ENCODE assay signal across 14 cellular contexts in genomic region chr5:16812911-16813310, GRCh38.
DNase-seq lines count a peak whose midpoint lies in the region; ATAC-seq and TF ChIP-seq lines count a peak whose summit lies in the region.
"Had no signal": no experiment of that assay in that cellular context is flagged by ENCODE, and none has a peak within 500 bp of the region (broad histone marks: within the 10 kb centered on the region; RNA-seq: fewer than 3 reads in every experiment).

No MANE protein-coding gene starts in this region.

- TF ChIP-seq CTCF in IMR-90 (conservative IDR thresholded peaks at IDR 0.05; ENCODE audit: low read depth, low read length) = 0 out of 2 replicates have a peak, but pooled peaks have one; percentile 7
- peak in 4 of 7 experiments; percentile 33 to 49 (median 40) for TF ChIP-seq CTCF in body of pancreas (IDR thresholded peaks at IDR 0.05)
- TF ChIP-seq CTCF in mucosa of descending colon (IDR thresholded peaks at IDR 0.05) = no peak

- TF ChIP-seq POLR2A in IMR-90 (IDR thresholded peaks at IDR 0.05; ENCODE audit: low read depth, low read length) = no peak
- TF ChIP-seq POLR2A in body of pancreas (IDR thresholded peaks at IDR 0.05) = no peak

- peaks cover 41% of the 10 kb centered on the region for H3K9me1 ChIP-seq in IMR-90 (ENCODE audit: insufficient read depth, low read length)

- H3K36me3 ChIP-seq in IMR-90 (ENCODE audit: control insufficient read depth, insufficient read depth, low read length) (peaks cover 15% of the 10 kb centered on the region), body of pancreas (replicated peaks in 1 of 2; ENCODE audit: insufficient read depth in 1 of 2, low read depth in 2 of 2) (no peaks in the 10 kb centered on the region), mucosa of descending colon (ENCODE audit: low read depth) (no peaks in the 10 kb centered on the region)

- dilution Hi-C loops in IMR-90 (cut with HindIII; ENCODE audit: low sequenced_read_pairs, unreplicated experiment) = no loop called here

- H2BK15ac ChIP-seq in IMR-90 (ENCODE audit: low read depth, low read length) = no peak overlapping the region

- H3K23ac ChIP-seq in IMR-90 (ENCODE audit: low read depth, low read length) = no peak overlapping the region

- POLR2A ChIA-PET in IMR-90 (lab: Charles Lee; ENCODE audit: unreplicated experiment) = interaction anchor here (0.7 kb wide), 1 partner anchor 74 kb away, joined by 11 read pairs; no protein-coding TSS in a partner anchor

- H2AK5ac ChIP-seq in IMR-90 (ENCODE audit: low read depth, low read length) = no peak overlapping the region

- no peak overlapping the region for H4K8ac ChIP-seq in IMR-90 (ENCODE audit: low read depth in 2 of 2, low read length in 2 of 2)

- H3K4me3 ChIP-seq in IMR-90 (ENCODE audit: insufficient read depth, low read depth, low read length) (no peak overlapping the region), body of pancreas (no peak overlapping the region), mucosa of descending colon (no peak overlapping the region)

- no peak overlapping the region for H3K56ac ChIP-seq in IMR-90 (ENCODE audit: extremely low read depth, insufficient read depth, low read length)

- H3K4me2 ChIP-seq in IMR-90 (ENCODE audit: low read depth, low read length) = no peak overlapping the region

- TF ChIP-seq RAD21 in IMR-90 (IDR thresholded peaks at IDR 0.05; ENCODE audit: low read length) = no peak

- no peak overlapping the region for H2BK5ac ChIP-seq in IMR-90 (ENCODE audit: low read depth, low read length, poor library complexity, severe bottlenecking)

- H4K5ac ChIP-seq in IMR-90 (ENCODE audit: low read depth, low read length) = no peak overlapping the region

- in situ Hi-C loops in Caki2 (cut with HindIII; ENCODE audit: low pct_unique_long_range_greater_than_20kb, low sequenced_read_pairs) = no loop called here
- in situ Hi-C loops in IMR-90 (cut with MboI; ENCODE audit: low sequenced_read_pairs) = no loop called here

- H3K9ac ChIP-seq in IMR-90 (ENCODE audit: low read depth, low read length) = no peak overlapping the region

- H4K20me1 ChIP-seq in IMR-90 (ENCODE audit: insufficient read depth, low read length) = peaks cover 86% of the 10 kb centered on the region

- H3K27me3 ChIP-seq in IMR-90 (ENCODE audit: control insufficient read depth, insufficient read depth, low read length) (no peaks in the 10 kb centered on the region), body of pancreas (no peaks in the 10 kb centered on the region)

- H3K4me1 ChIP-seq in IMR-90 (ENCODE audit: control insufficient read depth, insufficient read depth, low read length) (peaks cover 19% of the 10 kb centered on the region), body of pancreas (peaks cover 72% of the 10 kb centered on the region), mucosa of descending colon (ENCODE audit: low read depth) (peaks cover 15% of the 10 kb centered on the region)

- no peak overlapping the region for H3K14ac ChIP-seq in IMR-90 (replicated peaks; ENCODE audit: low read depth, low read length)

- no peak overlapping the region for H3K4ac ChIP-seq in IMR-90 (ENCODE audit: low read depth, low read length)

- H3K79me1 ChIP-seq in IMR-90 (ENCODE audit: low read depth in 1 of 2, low read length in 2 of 2) = peaks cover 6 to 79% of the 10 kb centered on the region in 2 experiments; a peak in 3 of 4 replicates

- CTCF ChIA-PET in IMR-90 (lab: Yijun Ruan, JAX) = interaction anchor here (0.6 kb wide), 1 partner anchor 77 kb away, joined by 3 read pairs; no protein-coding TSS in a partner anchor

- H3K9me3 ChIP-seq in IMR-90 (ENCODE audit: control insufficient read depth, insufficient read depth, low read length) = no peaks in the 10 kb centered on the region
- H3K9me3 ChIP-seq in body of pancreas = no peaks in the 10 kb centered on the region
- H3K9me3 ChIP-seq in mucosa of descending colon = no peaks in the 10 kb centered on the region

- ATAC-seq in IMR-90 (ENCODE audit: low read depth) (no peak), body of pancreas (peak; percentile 70), mucosa of descending colon (peak; percentile 68), HG02571 (IDR thresholded peaks at IDR 0.05; ENCODE audit: unreplicated experiment) (no peak)
- ATAC-seq: stimulated activated effector memory CD8-positive, alpha-beta T cell treated with anti-CD3 and anti-CD28 coated beads, Interleukin-12 subunit alpha, Interleukin-12 subunit beta, amount 100 ng/mL, for 72 hours had no signal

- intact Hi-C loops in IMR-90 (cut with micrococcal nuclease) (no loop called here), body of pancreas (cut with DNase I) (no loop called here), mucosa of descending colon (cut with DNase I, micrococcal nuclease) (no loop called here)

- H3K27ac ChIP-seq in IMR-90 (ENCODE audit: insufficient read depth, low read length) = no peak overlapping the region
- H3K27ac ChIP-seq in body of pancreas = peak overlapping the region in 3 of 4 donors; percentile 28 to 86 (median 45)

- no TSS peak for BruUV-seq in IMR-90 (replicated peaks; lab: Mats Ljungman, UMichigan)

- H2BK20ac ChIP-seq in IMR-90 (ENCODE audit: low read depth, low read length) = no peak overlapping the region

- peak; percentile 55 for DNase-seq in Caki2 (ENCODE audit: low read depth)
- peak; percentile 61 for DNase-seq in IMR-90
- peak; percentile 77 to 82 (median 82) for DNase-seq in body of pancreas
- DNase-seq in mucosa of descending colon = peak in 1 of 3 donors; percentile 32
- no peak for DNase-seq in medulla oblongata (ENCODE audit: extremely low spot score)
- DNase-seq in stimulated activated CD4-positive, alpha-beta T cell treated with anti-CD3 and anti-CD28 coated beads, Interleukin-4, amount 100 ng/mL, for 1 hour = no peak
- DNase-seq in hippocampal formation (lab: John Stamatoyannopoulos, UW) = no peak
- DNase-seq: activated CD4-positive, alpha-beta T cell treated with anti-CD3 and anti-CD28 coated beads, Interleukin-2, amount 10 ng/mL, durations not matched to agents 7 days and 5 days; CD4-positive, CD25-positive, alpha-beta regulatory T cell; effector CD8-positive, alpha-beta T cell; NCI-H187 treated with DMSO at 0.1 percent for 48 hours; stimulated activated CD4-positive, alpha-beta T cell treated with anti-CD3 and anti-CD28 coated beads, Interleukin-12 subunit alpha, Interleukin-12 subunit beta, amount 100 ng/mL, for 4 hours had no signal

- H2BK120ac ChIP-seq in IMR-90 (ENCODE audit: low read depth, low read length) = no peak overlapping the region

- H3K18ac ChIP-seq in IMR-90 (ENCODE audit: low read depth, low read length) = no peak overlapping the region

- no CpG with 5 or more reads among the region's 4 CpGs for WGBS in IMR-90 (ENCODE audit: extremely low coverage in 2 of 2, insufficient read length in 1 of 2), 2 experiments
- 38 to 48% methylated on average over 4 of the region's 4 CpGs for WGBS in body of pancreas, 2 donors

- no peak overlapping the region for H2AK9ac ChIP-seq in IMR-90 (replicated peaks; ENCODE audit: low read depth, low read length, poor library complexity)

- H2AFZ ChIP-seq in IMR-90 (replicated peaks; ENCODE audit: low read length, poor library complexity) = no peak overlapping the region

- no peak overlapping the region for H4K91ac ChIP-seq in IMR-90 (ENCODE audit: insufficient read depth, low read depth, low read length)

TF ChIP-seq in IMR-90, 13 proteins besides CTCF, POLR2A, EP300 and RAD21:
- TF ChIP-seq CEBPB (IDR thresholded peaks at IDR 0.05; ENCODE audit: low read depth, low read length) = no peak
- TF ChIP-seq RCOR1 (IDR thresholded peaks at IDR 0.05; ENCODE audit: insufficient replicate concordance, low read length) = no peak
- TF ChIP-seq FOS (IDR thresholded peaks at IDR 0.05; ENCODE audit: low read depth, low read length) = no peak
- no peak for TF ChIP-seq MAZ (IDR thresholded peaks at IDR 0.05; ENCODE audit: borderline replicate concordance, low read depth, low read length)
- TF ChIP-seq MXI1 (IDR thresholded peaks at IDR 0.05; ENCODE audit: borderline replicate concordance, low read depth, low read length) = no peak
- TF ChIP-seq NFE2L2 (IDR thresholded peaks at IDR 0.05; ENCODE audit: low read depth, low read length) = no peak
- no peak for TF ChIP-seq MAFK (IDR thresholded peaks at IDR 0.05; ENCODE audit: low read depth, low read length)
- TF ChIP-seq ELK1 (IDR thresholded peaks at IDR 0.05; ENCODE audit: borderline replicate concordance, low read depth, low read length) = no peak
- no peak for TF ChIP-seq SMC3 (IDR thresholded peaks at IDR 0.05; ENCODE audit: low read depth, low read length)
- TF ChIP-seq CHD1 (IDR thresholded peaks at IDR 0.05; ENCODE audit: low read depth, low read length) = no peak
- TF ChIP-seq USF2 (IDR thresholded peaks at IDR 0.05; ENCODE audit: low read depth, low read length) = no peak
- TF ChIP-seq BHLHE40 (IDR thresholded peaks at IDR 0.05; ENCODE audit: low read depth, low read length) = no peak
- no peak for TF ChIP-seq RFX5 (IDR thresholded peaks at IDR 0.05; ENCODE audit: low read depth, low read length)
TF ChIP-seq in IMR-90: peak in this region for 0.

Comparison
In these comparisons a context has a peak if more than half of its experiments do, and no peak if none do; other contexts are left out.
1. DNase-seq: peak in Caki2 (single experiment), IMR-90 (single experiment) and body of pancreas (4 of 4); none in medulla oblongata (single experiment), stimulated activated CD4-positive, alpha-beta T cell treated with anti-CD3 and anti-CD28 coated beads, Interleukin-4, amount 100 ng/mL, for 1 hour (single experiment) and hippocampal formation (0 of 2).
2. ATAC-seq: peak in body of pancreas (single experiment) and mucosa of descending colon (single experiment); none in IMR-90 (single experiment) and HG02571 (single experiment).